ENCODE assay signal across 25 cellular contexts in the genomic region with DNA sequence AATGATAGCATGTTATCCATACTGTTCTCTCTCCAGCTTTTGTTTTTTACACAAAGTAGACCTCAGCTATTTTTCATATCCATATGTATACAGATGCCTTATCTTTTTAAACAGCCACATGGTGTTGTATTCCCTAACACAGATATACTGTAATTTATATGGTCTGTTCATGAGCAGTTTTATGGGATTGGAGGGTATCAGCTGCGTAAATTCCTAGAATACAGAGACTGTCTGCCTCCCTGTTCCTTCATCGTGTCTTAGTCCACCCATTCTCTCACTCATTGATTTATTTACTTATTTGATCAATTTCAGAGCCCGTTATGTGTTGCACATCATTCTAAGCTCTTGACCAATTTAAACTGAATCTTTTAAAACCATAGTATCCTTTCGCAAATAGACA.
"Had no signal": no experiment of that assay in that cellular context is flagged by ENCODE, and none has a peak within 500 bp of the region (broad histone marks: within the 10 kb centered on the region; RNA-seq: fewer than 3 reads in every experiment).

No MANE protein-coding gene starts in this region.

- ATAC-seq: K562, T-cell had no signal

- H3K36me3 ChIP-seq: Peyer's patch, SJSA1 had no signal

- H3K27me3 Mint-ChIP-seq: T-cell had no signal

- H3K9me3 ChIP-seq: Peyer's patch, SJSA1 had no signal

- H3K27ac Mint-ChIP-seq: IgD-negative memory B cell, T-cell had no signal

- H3K36me3 Mint-ChIP-seq: IgD-negative memory B cell, T-cell had no signal

- H3K27ac ChIP-seq: HL-60, KMS-11, Peyer's patch, SJSA1, SK-N-MC had no signal

- H3K4me1 ChIP-seq: Peyer's patch, SJSA1 had no signal

- H3K27me3 ChIP-seq: Peyer's patch, SJSA1 had no signal

- H3K4me2 ChIP-seq: KMS-11 had no signal

- DNase-seq: Kasumi-1, MV-4-11, NCI-H1092, NCI-H1105 treated with DMSO at 0.1 percent for 48 hours, NCI-H1417 treated with DMSO at 0.1 percent for 48 hours, NCI-H146, NCI-H1694 treated with DMSO at 0.1 percent for 48 hours, NCI-H1930, NCI-H2081, NCI-H2107, NCI-H2227 treated with DMSO at 0.1 percent for 48 hours, NCI-H524, NCI-H526 treated with DMSO at 0.1 percent for 48 hours, NCI-H774, Peyer's patch, Right ventricle myocardium superior, SIG-M5, SW 1271, T-cell had no signal

- H3K9ac ChIP-seq: KMS-11 had no signal

- H3K4me3 ChIP-seq: K562, Peyer's patch, SJSA1, SK-N-MC had no signal

- H3K4me1 Mint-ChIP-seq: IgD-negative memory B cell had no signal

- H3K4me3 Mint-ChIP-seq: IgD-negative memory B cell, T-cell had no signal
